In the genomic region with DNA sequence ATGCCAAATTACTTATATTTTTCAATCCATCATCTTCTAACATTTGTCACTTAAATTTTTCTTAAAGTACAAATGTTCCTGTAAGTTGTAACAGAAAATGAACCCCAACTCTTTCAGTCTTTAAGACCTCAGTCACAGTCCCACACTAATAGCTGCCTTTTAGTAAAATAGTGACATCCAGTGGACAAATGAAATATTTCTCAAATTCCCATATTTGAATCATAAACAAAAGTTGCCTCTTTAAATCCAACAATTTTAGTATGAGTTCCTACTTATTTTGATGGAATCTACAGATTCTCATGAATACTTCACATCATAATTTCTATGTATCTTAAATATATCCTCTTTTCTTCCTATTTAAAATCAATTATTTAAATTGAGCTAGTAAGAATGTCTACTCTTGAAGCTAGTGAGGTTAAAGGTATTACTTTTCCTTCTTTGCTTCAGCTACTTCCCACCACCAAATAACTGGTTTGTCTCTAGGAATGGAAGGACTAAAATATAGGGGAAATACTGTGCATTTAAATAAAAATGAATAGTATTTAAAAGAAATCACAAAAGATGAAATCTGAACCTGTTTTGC, we compare ENCODE assay signal across 8 cellular contexts. TPM values are rescaled to one million over a fixed set of nuclear protein-coding genes. Genes with fewer than 3 reads are reported as not detected.
DNase-seq lines count a peak whose midpoint lies in the region; ATAC-seq, FAIRE-seq and TF ChIP-seq lines count a peak whose summit lies in the region.

No MANE protein-coding gene starts in this region.

- H3K79me2 ChIP-seq in Loucy (ENCODE audit: insufficient read depth, low read length) (peaks cover 21% of the 10 kb centered on the region), astrocyte (ENCODE audit: insufficient read depth, low read length) (peaks cover 29% of the 10 kb centered on the region)

- H2AFZ ChIP-seq in Loucy (ENCODE audit: low read length) (no peak overlapping the region), astrocyte (ENCODE audit: low read depth, low read length) (no peak overlapping the region)

- no peaks in the 10 kb centered on the region for H3K27me3 Mint-ChIP-seq in astrocyte (ENCODE audit: low read depth, unreplicated experiment)
- H3K27me3 Mint-ChIP-seq in activated naive CD8-positive, alpha-beta T cell treated with anti-CD3 and anti-CD28 coated beads for 36 hours = no peaks in the 10 kb centered on the region

- H3K27me3 ChIP-seq in Loucy (ENCODE audit: insufficient read depth, low read length, poor library complexity, severe bottlenecking) (no peaks in the 10 kb centered on the region), astrocyte (ENCODE audit: insufficient read depth, low read length) (no peaks in the 10 kb centered on the region), left lung (no peaks in the 10 kb centered on the region)

- peak; percentile 55 for FAIRE-seq in astrocyte (lab: Jason Lieb, UNC)

- ATAC-seq in GM21786 (IDR thresholded peaks at IDR 0.05; ENCODE audit: unreplicated experiment) (peak; percentile 75), left lung (peak; percentile 57)

- no peaks in the 10 kb centered on the region for H3K9me3 Mint-ChIP-seq in astrocyte (ENCODE audit: unreplicated experiment)
- no peaks in the 10 kb centered on the region for H3K9me3 Mint-ChIP-seq in activated naive CD8-positive, alpha-beta T cell treated with anti-CD3 and anti-CD28 coated beads for 36 hours

- H3K36me3 Mint-ChIP-seq in astrocyte (ENCODE audit: low read depth, unreplicated experiment) = peaks cover 2% of the 10 kb centered on the region
- peaks cover 2% of the 10 kb centered on the region for H3K36me3 Mint-ChIP-seq in activated naive CD8-positive, alpha-beta T cell treated with anti-CD3 and anti-CD28 coated beads for 36 hours

- H3K4me3 Mint-ChIP-seq in astrocyte (ENCODE audit: unreplicated experiment) = no peak overlapping the region
- no peak overlapping the region for H3K4me3 Mint-ChIP-seq in activated naive CD8-positive, alpha-beta T cell treated with anti-CD3 and anti-CD28 coated beads for 36 hours

- peak; percentile 35 for TF ChIP-seq CTCF in GM12865 (IDR thresholded peaks at IDR 0.05; ENCODE audit: insufficient read depth, low read depth, low read length, missing control alignments)
- TF ChIP-seq CTCF in Loucy (conservative IDR thresholded peaks at IDR 0.05; ENCODE audit: low read length) = peak; percentile 68
- peak; percentile 42 for TF ChIP-seq CTCF in astrocyte (IDR thresholded peaks at IDR 0.05; ENCODE audit: insufficient read depth, low read depth, low read length)
- peak in 1 of 2 donors; percentile 26 for TF ChIP-seq CTCF in left lung (IDR thresholded peaks at IDR 0.05)

- H3K9me2 ChIP-seq in Loucy (replicated peaks; ENCODE audit: low read depth, low read length) = no peaks in the 10 kb centered on the region

- peaks cover 22% of the 10 kb centered on the region for H4K20me1 ChIP-seq in Loucy (ENCODE audit: insufficient read depth, low read length, poor library complexity, severe bottlenecking)
- H4K20me1 ChIP-seq in astrocyte (ENCODE audit: insufficient read depth, low read length) = peaks cover 7% of the 10 kb centered on the region

- no peak overlapping the region for H3K4me3 ChIP-seq in GM12865 (ENCODE audit: low read depth, low read length)
- H3K4me3 ChIP-seq in Loucy (ENCODE audit: low read length, poor library complexity, severe bottlenecking) = peak overlapping the region; percentile 36
- no peak overlapping the region for H3K4me3 ChIP-seq in astrocyte (ENCODE audit: insufficient read depth, low read depth, low read length)
- no peak overlapping the region for H3K4me3 ChIP-seq in left lung

- no peak overlapping the region for H3K27ac ChIP-seq in astrocyte (ENCODE audit: low read depth, low read length)
- H3K27ac ChIP-seq in left lung = no peak overlapping the region

- H3F3A ChIP-seq in Loucy (ENCODE audit: low read depth) = 0 out of 2 replicates have a peak, but pooled peaks cover 3% of the 10 kb centered on the region

- peak; percentile 23 for DNase-seq in GM12865 (ENCODE audit: low read depth)
- peak; percentile 18 for DNase-seq in astrocyte (ENCODE audit: low read depth)
- no peak for DNase-seq in left lung
- DNase-seq in NCI-H2029 (lab: John Stamatoyannopoulos, UW) = no peak
- no peak for DNase-seq in activated naive CD8-positive, alpha-beta T cell treated with anti-CD3 and anti-CD28 coated beads for 36 hours
- no peak for DNase-seq in stimulated activated CD4-positive, alpha-beta T cell treated with anti-CD3 and anti-CD28 coated beads, Interleukin-12 subunit alpha, Interleukin-12 subunit beta, amount 100 ng/mL, for 4 hours

- peak overlapping the region; percentile 17 for H3K9ac ChIP-seq in Loucy (ENCODE audit: low read depth, low read length, poor library complexity, severe bottlenecking)
- H3K9ac ChIP-seq in astrocyte (ENCODE audit: low read length) = no peak overlapping the region

- no peak overlapping the region for H3K27ac Mint-ChIP-seq in astrocyte (ENCODE audit: unreplicated experiment)
- H3K27ac Mint-ChIP-seq in activated naive CD8-positive, alpha-beta T cell treated with anti-CD3 and anti-CD28 coated beads for 36 hours = no peak overlapping the region

- peaks cover 43% of the 10 kb centered on the region; the same call in 1 of the 2 replicates for H3K36me3 ChIP-seq in Loucy (ENCODE audit: insufficient read depth, low read length)
- peaks cover 33% of the 10 kb centered on the region for H3K36me3 ChIP-seq in astrocyte (ENCODE audit: insufficient read depth, low read length)
- H3K36me3 ChIP-seq in left lung = peaks cover 0 to 60% of the 10 kb centered on the region in 2 donors

- H3K9me3 ChIP-seq in Loucy (ENCODE audit: insufficient read depth, low read depth, low read length) = no peaks in the 10 kb centered on the region
- H3K9me3 ChIP-seq in astrocyte (ENCODE audit: insufficient read depth, low read depth, low read length) = no peaks in the 10 kb centered on the region
- no peaks in the 10 kb centered on the region for H3K9me3 ChIP-seq in left lung

- H3K4me1 ChIP-seq in Loucy (ENCODE audit: insufficient read depth, low read length, poor library complexity, severe bottlenecking) = peaks cover 23% of the 10 kb centered on the region
- H3K4me1 ChIP-seq in astrocyte (ENCODE audit: insufficient read depth, low read length) = no peaks in the 10 kb centered on the region
- H3K4me1 ChIP-seq in left lung = peaks cover 0 to 10% of the 10 kb centered on the region in 2 donors

- H3K4me2 ChIP-seq in Loucy (ENCODE audit: low read depth, low read length, poor library complexity, severe bottlenecking) (peak overlapping the region; percentile 52), astrocyte (ENCODE audit: low read length) (no peak overlapping the region)

- H3K4me1 Mint-ChIP-seq in astrocyte (ENCODE audit: low read depth, unreplicated experiment) = no peaks in the 10 kb centered on the region
- peaks cover 13% of the 10 kb centered on the region for H3K4me1 Mint-ChIP-seq in activated naive CD8-positive, alpha-beta T cell treated with anti-CD3 and anti-CD28 coated beads for 36 hours

- intact Hi-C loops in left lung (cut with DNase I) = no loop called here

RNA-seq across cellular contexts. Expression of a gene that starts 9.2 kb away (rescaled TPM):
- total RNA-seq in astrocyte (34.7 and 38.7 TPM in 2 replicates), left lung (10 to 100 TPM; 25.7 to 31.5 TPM)
- 10 to 100 TPM; 29.1 to 30.6 TPM for total RNA-seq in activated naive CD8-positive, alpha-beta T cell treated with anti-CD3 and anti-CD28 coated beads for 36 hours

RNA-seq across cellular contexts. Expression of a gene that starts 24.8 kb away (rescaled TPM):
- total RNA-seq in astrocyte (50.0 and 54.6 TPM in 2 replicates), left lung (1 to 10 TPM; 4.0 to 6.9 TPM)
- under 1 TPM; 0.06 to 0.08 TPM for total RNA-seq in activated naive CD8-positive, alpha-beta T cell treated with anti-CD3 and anti-CD28 coated beads for 36 hours

Comparison
In these comparisons a context has a peak if more than half of its experiments do, and no peak if none do; other contexts are left out.
1. DNase-seq: peak in GM12865 (single experiment) and astrocyte (single experiment); none in left lung (0 of 2), NCI-H2029 (single experiment), activated naive CD8-positive, alpha-beta T cell treated with anti-CD3 and anti-CD28 coated beads for 36 hours (single experiment) and stimulated activated CD4-positive, alpha-beta T cell treated with anti-CD3 and anti-CD28 coated beads, Interleukin-12 subunit alpha, Interleukin-12 subunit beta, amount 100 ng/mL, for 4 hours (single experiment).
2. RNA of a gene that starts 24.8 kb away (total RNA-seq): 50.0 to 54.6 TPM in astrocyte and 4.0 to 6.9 TPM in left lung; 0.06 to 0.08 TPM in activated naive CD8-positive, alpha-beta T cell treated with anti-CD3 and anti-CD28 coated beads for 36 hours; every median in the first group is over 4 times any median in the second.